Comparison of ENCODE assay signal across 12 cellular contexts in the genomic region with DNA sequence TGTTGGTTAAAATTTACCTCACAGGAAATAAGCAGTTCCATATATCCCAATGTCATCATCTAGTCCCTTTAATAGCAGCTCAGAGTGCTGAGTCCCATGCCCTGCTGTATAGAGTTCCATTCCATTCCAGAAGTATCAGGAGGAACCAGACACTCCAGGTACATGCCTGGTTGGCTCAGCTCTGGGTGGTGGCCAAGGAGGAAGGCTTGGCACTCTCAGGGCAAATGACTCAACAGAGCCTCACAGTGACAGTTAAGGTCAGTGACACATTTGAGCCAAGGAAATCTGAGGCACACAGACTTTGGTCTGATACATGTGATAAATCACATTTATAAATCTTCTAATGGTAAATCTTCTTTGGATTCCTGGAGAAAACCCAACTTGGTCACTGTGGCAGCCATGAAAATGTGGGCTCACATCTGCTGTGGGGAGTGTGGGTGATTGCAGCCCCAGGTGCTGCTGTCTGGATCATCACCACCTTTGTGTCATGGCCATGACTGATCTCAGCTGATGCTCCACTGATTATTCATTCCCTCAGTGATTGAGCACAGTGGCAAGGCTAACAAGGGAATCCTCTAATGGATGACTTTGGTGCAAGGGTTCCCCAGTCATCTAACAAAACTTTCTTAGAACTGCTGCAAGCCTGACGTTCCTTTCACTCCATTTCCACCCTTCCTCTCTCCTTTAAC. TPM values are rescaled to one million over a fixed set of nuclear protein-coding genes. Genes with fewer than 3 reads are reported as not detected.
DNase-seq lines count a peak whose midpoint lies in the region; ATAC-seq, FAIRE-seq and TF ChIP-seq lines count a peak whose summit lies in the region.
"Had no signal": no experiment of that assay in that cellular context is flagged by ENCODE, and none has a peak within 500 bp of the region (broad histone marks: within the 10 kb centered on the region; RNA-seq: fewer than 3 reads in every experiment).

No MANE protein-coding gene starts in this region.

- H3K14ac ChIP-seq in IMR-90 (replicated peaks; ENCODE audit: low read depth, low read length): no peak overlapping the region

- dilution Hi-C loops in IMR-90 (cut with HindIII; ENCODE audit: low sequenced_read_pairs, unreplicated experiment): no loop called here

- no peak overlapping the region for H2BK120ac ChIP-seq in IMR-90 (ENCODE audit: low read depth, low read length)

- in situ Hi-C loops in IMR-90 (cut with MboI; ENCODE audit: low sequenced_read_pairs): no loop called here

- H2BK20ac ChIP-seq in IMR-90 (ENCODE audit: low read depth, low read length): no peak overlapping the region

- TF ChIP-seq RAD21 in IMR-90 (IDR thresholded peaks at IDR 0.05; ENCODE audit: low read length): no peak

- no peak overlapping the region for H2BK15ac ChIP-seq in IMR-90 (ENCODE audit: low read depth, low read length)

- no peak overlapping the region for H3K4me3 ChIP-seq in IMR-90 (ENCODE audit: insufficient read depth, low read depth, low read length)

- H3K27ac ChIP-seq in IMR-90 (ENCODE audit: insufficient read depth, low read length): no peak overlapping the region

- BruUV-seq in IMR-90 (replicated peaks; lab: Mats Ljungman, UMichigan): no TSS peak

- H2AK9ac ChIP-seq in IMR-90 (replicated peaks; ENCODE audit: low read depth, low read length, poor library complexity): no peak overlapping the region

- no peaks in the 10 kb centered on the region for H3K9me3 ChIP-seq in IMR-90 (ENCODE audit: control insufficient read depth, insufficient read depth, low read length)

- no peak overlapping the region for H2BK5ac ChIP-seq in IMR-90 (ENCODE audit: low read depth, low read length, poor library complexity, severe bottlenecking)

- no peak overlapping the region for H4K91ac ChIP-seq in IMR-90 (ENCODE audit: insufficient read depth, low read depth, low read length)

- WGBS in IMR-90 (ENCODE audit: extremely low coverage in 2 of 2, insufficient read length in 1 of 2), 2 experiments: no CpG with 5 or more reads among the region's 1 CpG

- no peak overlapping the region for H3K27ac Mint-ChIP-seq in activated naive CD8-positive, alpha-beta T cell treated with anti-CD3 and anti-CD28 coated beads, Interleukin-2, amount 50 U/mL, for 24 hours

- TF ChIP-seq CTCF in IMR-90 (conservative IDR thresholded peaks at IDR 0.05; ENCODE audit: low read depth, low read length): no peak
- no peak for TF ChIP-seq CTCF in omental fat pad (IDR thresholded peaks at IDR 0.05)

- H4K20me1 ChIP-seq in IMR-90 (ENCODE audit: insufficient read depth, low read length): no peaks in the 10 kb centered on the region

- H3K9me3 Mint-ChIP-seq in activated naive CD8-positive, alpha-beta T cell treated with anti-CD3 and anti-CD28 coated beads, Interleukin-2, amount 50 U/mL, for 24 hours: peaks cover 5% of the 10 kb centered on the region

- H3K27me3 ChIP-seq in IMR-90 (ENCODE audit: control insufficient read depth, insufficient read depth, low read length): no peaks in the 10 kb centered on the region

- no peak overlapping the region for H3K4ac ChIP-seq in IMR-90 (ENCODE audit: low read depth, low read length)

- peak; percentile 66 for FAIRE-seq in GM12891 (lab: Jason Lieb, UNC)
- FAIRE-seq in GM12892 (lab: Jason Lieb, UNC): no peak

- H3K4me2 ChIP-seq in IMR-90 (ENCODE audit: low read depth, low read length): no peak overlapping the region

- H3K56ac ChIP-seq in IMR-90 (ENCODE audit: extremely low read depth, insufficient read depth, low read length): no peak overlapping the region

- H3K4me1 ChIP-seq in IMR-90 (ENCODE audit: control insufficient read depth, insufficient read depth, low read length): peaks cover 3% of the 10 kb centered on the region; the same call in 1 of the 2 replicates

- H3K36me3 Mint-ChIP-seq in activated naive CD8-positive, alpha-beta T cell treated with anti-CD3 and anti-CD28 coated beads, Interleukin-2, amount 50 U/mL, for 24 hours (ENCODE audit: low read depth): peaks cover 3% of the 10 kb centered on the region

- POLR2A ChIA-PET in IMR-90 (lab: Charles Lee; ENCODE audit: unreplicated experiment): no interaction called here

- no peaks in the 10 kb centered on the region for H3K9me1 ChIP-seq in IMR-90 (ENCODE audit: insufficient read depth, low read length)

- H3K18ac ChIP-seq in IMR-90 (ENCODE audit: low read depth, low read length): no peak overlapping the region

- H3K79me1 ChIP-seq in IMR-90 (ENCODE audit: low read depth in 1 of 2, low read length in 2 of 2): no peaks in the 10 kb centered on the region

- H3K27me3 Mint-ChIP-seq in activated naive CD8-positive, alpha-beta T cell treated with anti-CD3 and anti-CD28 coated beads, Interleukin-2, amount 50 U/mL, for 24 hours: no peaks in the 10 kb centered on the region

- no peak overlapping the region for H2AK5ac ChIP-seq in IMR-90 (ENCODE audit: low read depth, low read length)

- no peak overlapping the region for H4K5ac ChIP-seq in IMR-90 (ENCODE audit: low read depth, low read length)

- peak overlapping the region; percentile 26 for H2AFZ ChIP-seq in IMR-90 (replicated peaks; ENCODE audit: low read length, poor library complexity)

- CTCF ChIA-PET in IMR-90 (lab: Yijun Ruan, JAX): no interaction called here

- DNase-seq in GM12891 (ENCODE audit: insufficient read length, low spot score) (no peak), IMR-90 (no peak), omental fat pad (ENCODE audit: low spot score) (no peak), GM12892 (ENCODE audit: insufficient read length) (no peak)
- no peak for DNase-seq in activated naive CD8-positive, alpha-beta T cell treated with anti-CD3 and anti-CD28 coated beads, Interleukin-2, amount 50 U/mL, for 24 hours
- DNase-seq: activated naive CD4-positive, alpha-beta T cell treated with Interleukin-2 at 50 U/mL for 16 hours; SHP77 had no signal

- ATAC-seq in IMR-90 (ENCODE audit: low read depth) (no peak), omental fat pad (ENCODE audit: low FRiP score) (peak; percentile 32), HG03442 (IDR thresholded peaks at IDR 0.05; ENCODE audit: unreplicated experiment) (no peak), GM18870 (IDR thresholded peaks at IDR 0.05; ENCODE audit: unreplicated experiment) (no peak)
- ATAC-seq in activated naive CD8-positive, alpha-beta T cell treated with anti-CD3 and anti-CD28 coated beads, Interleukin-2, amount 50 U/mL, for 24 hours: peak; percentile 72

- H3K23ac ChIP-seq in IMR-90 (ENCODE audit: low read depth, low read length): 0 out of 2 replicates have a peak overlapping the region, but pooled peaks have one; percentile 20

- no peak for TF ChIP-seq POLR2A in GM12891 (IDR thresholded peaks at IDR 0.05; ENCODE audit: low read depth, low read length)
- TF ChIP-seq POLR2A in IMR-90 (IDR thresholded peaks at IDR 0.05; ENCODE audit: low read depth, low read length): no peak
- TF ChIP-seq POLR2A in GM12892 (IDR thresholded peaks at IDR 0.05; ENCODE audit: low read depth, low read length): no peak

- no peak overlapping the region for H3K9ac ChIP-seq in IMR-90 (ENCODE audit: low read depth, low read length)

- intact Hi-C loops in IMR-90 (cut with micrococcal nuclease): loop anchor here (10.0 kb wide), 2 partner anchors 59 to 211 kb away; a partner anchor contains a TSS

- peaks cover 46% of the 10 kb centered on the region for H3K4me1 Mint-ChIP-seq in activated naive CD8-positive, alpha-beta T cell treated with anti-CD3 and anti-CD28 coated beads, Interleukin-2, amount 50 U/mL, for 24 hours

- H4K8ac ChIP-seq in IMR-90 (ENCODE audit: low read depth in 2 of 2, low read length in 2 of 2): no peak overlapping the region

- no peak overlapping the region for H3K4me3 Mint-ChIP-seq in activated naive CD8-positive, alpha-beta T cell treated with anti-CD3 and anti-CD28 coated beads, Interleukin-2, amount 50 U/mL, for 24 hours

- no peaks in the 10 kb centered on the region for H3K36me3 ChIP-seq in IMR-90 (ENCODE audit: control insufficient read depth, insufficient read depth, low read length)

TF ChIP-seq in GM12891, 5 proteins besides CTCF, POLR2A, EP300 and RAD21:
- TF ChIP-seq SPI1 (IDR thresholded peaks at IDR 0.05; ENCODE audit: low read depth, low read length) (no peak), POU2F2 (IDR thresholded peaks at IDR 0.05; ENCODE audit: low read depth, low read length) (no peak), POLR2AphosphoS5 (IDR thresholded peaks at IDR 0.05; ENCODE audit: low read depth, low read length) (no peak), PAX5 (IDR thresholded peaks at IDR 0.05; ENCODE audit: insufficient read depth, low read length, severe bottlenecking) (no peak), TAF1 (IDR thresholded peaks at IDR 0.05; ENCODE audit: low read depth, low read length) (no peak)

TF ChIP-seq in IMR-90, 13 proteins besides CTCF, POLR2A, EP300 and RAD21 (continues in another document):
- no peak for TF ChIP-seq SMC3 (IDR thresholded peaks at IDR 0.05; ENCODE audit: low read depth, low read length)
- no peak for TF ChIP-seq MXI1 (IDR thresholded peaks at IDR 0.05; ENCODE audit: borderline replicate concordance, low read depth, low read length)
- TF ChIP-seq NFE2L2 (IDR thresholded peaks at IDR 0.05; ENCODE audit: low read depth, low read length): no peak
- TF ChIP-seq, protein P1, sequence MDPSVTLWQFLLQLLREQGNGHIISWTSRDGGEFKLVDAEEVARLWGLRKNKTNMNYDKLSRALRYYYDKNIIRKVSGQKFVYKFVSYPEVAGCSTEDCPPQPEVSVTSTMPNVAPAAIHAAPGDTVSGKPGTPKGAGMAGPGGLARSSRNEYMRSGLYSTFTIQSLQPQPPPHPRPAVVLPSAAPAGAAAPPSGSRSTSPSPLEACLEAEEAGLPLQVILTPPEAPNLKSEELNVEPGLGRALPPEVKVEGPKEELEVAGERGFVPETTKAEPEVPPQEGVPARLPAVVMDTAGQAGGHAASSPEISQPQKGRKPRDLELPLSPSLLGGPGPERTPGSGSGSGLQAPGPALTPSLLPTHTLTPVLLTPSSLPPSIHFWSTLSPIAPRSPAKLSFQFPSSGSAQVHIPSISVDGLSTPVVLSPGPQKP (IDR thresholded peaks at IDR 0.05; ENCODE audit: borderline replicate concordance, low read depth, low read length): no peak
- no peak for TF ChIP-seq RFX5 (IDR thresholded peaks at IDR 0.05; ENCODE audit: low read depth, low read length)
- TF ChIP-seq CHD1 (IDR thresholded peaks at IDR 0.05; ENCODE audit: low read depth, low read length): no peak
- TF ChIP-seq, protein P2, sequence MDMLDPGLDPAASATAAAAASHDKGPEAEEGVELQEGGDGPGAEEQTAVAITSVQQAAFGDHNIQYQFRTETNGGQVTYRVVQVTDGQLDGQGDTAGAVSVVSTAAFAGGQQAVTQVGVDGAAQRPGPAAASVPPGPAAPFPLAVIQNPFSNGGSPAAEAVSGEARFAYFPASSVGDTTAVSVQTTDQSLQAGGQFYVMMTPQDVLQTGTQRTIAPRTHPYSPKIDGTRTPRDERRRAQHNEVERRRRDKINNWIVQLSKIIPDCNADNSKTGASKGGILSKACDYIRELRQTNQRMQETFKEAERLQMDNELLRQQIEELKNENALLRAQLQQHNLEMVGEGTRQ (IDR thresholded peaks at IDR 0.05; ENCODE audit: low read depth, low read length): no peak

RNA-seq across cellular contexts. Expression of a gene that starts 9.3 kb away (rescaled TPM):
- polyA plus RNA-seq in GM12891 (2012; ENCODE audit: low read depth, missing spikeins): 0.13 TPM
- not detected in 2 replicates for total RNA-seq in IMR-90 (2012; rRNA removed)
- polyA plus RNA-seq in IMR-90 (2012; rRNA removed): not detected in 2 replicates
- not detected in 2 replicates for polyA plus RNA-seq in IMR-90 (2012; cell fraction: cytosol; rRNA removed)
- polyA plus RNA-seq in IMR-90 (2012; cell fraction: nucleus; rRNA removed; ENCODE audit: low replicate concordance): not detected in 2 replicates
- total RNA-seq in omental fat pad: not detected
- polyA plus RNA-seq in GM12892 (2012; ENCODE audit: missing spikeins): 0.59 TPM
- total RNA-seq: glomerular endothelial cell, lung microvascular endothelial cell, ureter had no signal

Comparison
In these comparisons a context has a peak if more than half of its experiments do, and no peak if none do; other contexts are left out.
1. ATAC-seq: peak in activated naive CD8-positive, alpha-beta T cell treated with anti-CD3 and anti-CD28 coated beads, Interleukin-2, amount 50 U/mL, for 24 hours (single experiment) and omental fat pad (single experiment); none in IMR-90 (single experiment), HG03442 (single experiment) and GM18870 (single experiment).